In genomic region chr2:30447149-30448045, GRCh38 we compare ENCODE assay signal across 8 cellular contexts. TPM values are rescaled to one million over a fixed set of nuclear protein-coding genes. Genes with fewer than 3 reads are reported as not detected.
DNase-seq lines count a peak whose midpoint lies in the region; ATAC-seq, FAIRE-seq and TF ChIP-seq lines count a peak whose summit lies in the region.

LCLAT1 (plus strand) TSS chr2:30447246; CDS start chr2:30525591, 78,345 bp downstream.

- TF ChIP-seq POLR2A in GM10847 (IDR thresholded peaks at IDR 0.05; ENCODE audit: extremely low read depth, insufficient read length): peak; percentile 57

- H3K4me1 Mint-ChIP-seq in T-cell: peaks cover 39 to 56% (median 40%) of the 10 kb centered on the region in 3 donors

- H3K4me3 Mint-ChIP-seq in T-cell: peak within 1 kb of the TSS; percentile 93 to 97 (median 95)

- peak within 1 kb of the TSS; percentile 92 to 95 for H3K27ac Mint-ChIP-seq in T-cell

- H3K9me3 ChIP-seq in HAP-1 (no peaks in the 10 kb centered on the region), MG63 (no peaks in the 10 kb centered on the region), adipocyte (ENCODE audit: control insufficient read depth, low read length) (no peaks in the 10 kb centered on the region)

- H3K27me3 ChIP-seq in HAP-1 (ENCODE audit: low read depth) (no peaks in the 10 kb centered on the region), MG63 (no peaks in the 10 kb centered on the region), adipocyte (replicated peaks; ENCODE audit: control insufficient read depth, insufficient read depth, low read length) (no peaks in the 10 kb centered on the region)

- no peaks in the 10 kb centered on the region for H3K9me3 Mint-ChIP-seq in T-cell

- peaks cover 7% of the 10 kb centered on the region for H3K36me3 Mint-ChIP-seq in T-cell

- in situ Hi-C loops in HAP-1 (cut with MboI; ENCODE audit: low sequenced_read_pairs): loop anchor here (10.0 kb wide), 1 partner anchor 213 kb away; the partner anchor contains the start of gene LBH

- FAIRE-seq in urothelium cell line (lab: Jason Lieb, UNC): peak; percentile 72

- H3K4me3 ChIP-seq in HAP-1 (peak within 1 kb of the TSS; percentile 95), MG63 (peak within 1 kb of the TSS; percentile 82), adipocyte (ENCODE audit: low read length) (peak within 1 kb of the TSS; percentile 91)

- POLR2A ChIA-PET in T-cell (lab: Charles Lee): interaction anchor here (0.6 to 1.4 kb wide), 7 partner anchors 9 to 301 kb away, joined by 3 to 16 read pairs (median 4); partner anchors contain the start of genes LBH (in 1 of the 2) and YPEL5 (in 1 of the 2)

- ATAC-seq in T-cell (replicated peaks in 1 of 4) (peak; percentile 83 to 93 (median 86)), left cardiac atrium (peak; percentile 97 to 98)

- H3K27me3 Mint-ChIP-seq in T-cell: no peaks in the 10 kb centered on the region

- H3K9ac ChIP-seq in adipocyte (ENCODE audit: low read length): peak within 1 kb of the TSS; percentile 90

- H3K36me3 ChIP-seq in HAP-1 (replicated peaks): 0 out of 2 replicates have a peak, but pooled peaks cover 3% of the 10 kb centered on the region
- H3K36me3 ChIP-seq in MG63: no peaks in the 10 kb centered on the region; the same call in none of the 2 replicates
- H3K36me3 ChIP-seq in adipocyte (ENCODE audit: control insufficient read depth, insufficient read depth, low read length, severe bottlenecking): no peaks in the 10 kb centered on the region

- DNase-seq in HAP-1 (ENCODE audit: low spot score in 2 of 2): peak; percentile 53 to 82
- DNase-seq in MG63: peak; percentile 84
- DNase-seq in T-cell: peak; percentile 71 to 90 (median 82)
- DNase-seq in adipocyte (ENCODE audit: low read depth): peak; percentile 93
- peak; percentile 91 for DNase-seq in left cardiac atrium
- DNase-seq in pulmonary artery endothelial cell (ENCODE audit: low read depth, low spot score): peak; percentile 10
- DNase-seq in urothelium cell line (ENCODE audit: low spot score): peak; percentile 95

- CTCF ChIA-PET in T-cell (lab: Charles Lee): interaction anchor here (0.5 to 2.8 kb wide), 7 partner anchors 18 to 283 kb away, joined by 3 to 9 read pairs (median 4); no protein-coding TSS in a partner anchor

- intact Hi-C loops in left cardiac atrium (cut with DNase I): loop anchor here (5.0 to 10.0 kb wide), 3 partner anchors 83 to 213 kb away; partner anchors contain the start of gene LBH (in 1 of the 2)

- H3K4me1 ChIP-seq in HAP-1 (peaks cover 20% of the 10 kb centered on the region), adipocyte (ENCODE audit: control insufficient read depth, insufficient read depth, low read length) (peaks cover 41% of the 10 kb centered on the region)

RNA-seq across cellular contexts. Expression of gene LCLAT1, which starts in this region (rescaled TPM):
- total RNA-seq in MG63 (2014; rRNA removed; shearing (Covaris generic); ENCODE audit: low replicate concordance): 12.0 and 22.1 TPM in 2 replicates
- 10 to 100 TPM; 13.8 to 33.0 (median 19.6) TPM for total RNA-seq in T-cell
- 10 to 100 TPM; 13.4 to 13.8 TPM for total RNA-seq in left cardiac atrium
- 8.6 and 17.7 TPM in 2 replicates for total RNA-seq in pulmonary artery endothelial cell

Comparison
In these comparisons a context has a peak if more than half of its experiments do, and no peak if none do; other contexts are left out.
1. Peak in every context shown above with its lines: DNase-seq, ATAC-seq and H3K4me3 ChIP-seq.
2. DNase-seq: peak in every context shown above with its lines; median percentile 95 in urothelium cell line; 93 in adipocyte; 91 in left cardiac atrium; 84 in MG63; 82 in T-cell; 68 in HAP-1; 10 in pulmonary artery endothelial cell.